In the genomic region with DNA sequence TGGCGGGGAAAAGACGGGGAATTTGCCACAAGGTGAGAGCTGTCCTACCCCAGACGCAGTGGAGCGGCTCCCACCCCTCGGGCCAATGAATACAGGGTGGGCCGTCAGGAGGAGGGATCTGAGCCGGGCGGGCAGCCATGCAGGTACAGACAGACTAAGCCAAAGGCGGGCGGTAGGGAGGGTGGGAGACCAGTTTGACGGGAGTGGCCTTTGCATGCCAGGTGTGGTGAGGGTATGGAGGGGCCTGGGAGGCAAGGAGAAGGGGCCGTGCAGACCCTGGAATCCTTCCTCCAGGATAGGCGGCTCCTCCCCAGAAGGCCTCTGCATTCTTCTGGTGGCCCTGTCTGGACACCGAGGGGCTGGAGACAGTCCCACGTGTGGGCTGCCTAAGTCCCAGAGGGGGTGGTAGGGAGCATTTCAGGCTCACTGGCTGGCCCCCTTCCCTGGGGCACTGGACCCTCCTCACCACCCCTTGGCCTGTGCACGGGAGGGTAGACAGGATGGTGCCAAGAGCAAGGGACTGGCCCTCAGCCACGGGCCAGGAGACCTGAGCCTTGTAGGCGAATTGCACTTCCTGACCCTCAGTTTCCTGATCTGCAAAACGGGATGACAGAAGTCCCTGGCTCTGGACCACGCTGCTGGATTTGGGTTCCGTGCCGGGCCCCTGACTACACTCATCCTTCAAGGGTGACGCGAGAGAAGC, we compare ENCODE assay signal across 12 cellular contexts. TPM values are rescaled to one million over a fixed set of nuclear protein-coding genes. Genes with fewer than 3 reads are reported as not detected.
DNase-seq lines count a peak whose midpoint lies in the region; ATAC-seq, FAIRE-seq and TF ChIP-seq lines count a peak whose summit lies in the region.
"Had no signal": no experiment of that assay in that cellular context is flagged by ENCODE, and none has a peak within 500 bp of the region (broad histone marks: within the 10 kb centered on the region; RNA-seq: fewer than 3 reads in every experiment).

No MANE protein-coding gene starts in this region.

- no peak overlapping the region for H3K4me3 Mint-ChIP-seq in WTC11

- no peaks in the 10 kb centered on the region for H3K36me3 Mint-ChIP-seq in WTC11

- CTCF ChIA-PET in WTC11 (lab: Charles Lee), result no interaction called here

- DNase-seq in WTC11 (ENCODE audit: low spot score) (peak; percentile 12), cardiac septum (ENCODE audit: low spot score) (peak; percentile 75), pancreas (peak in 5 of 6 donors; percentile 27 to 81 (median 51)), NCI-H524 (lab: John Stamatoyannopoulos, UW) (no peak), GM19238 (ENCODE audit: insufficient read length, low spot score) (no peak), urothelium cell line (ENCODE audit: low spot score) (no peak)
- DNase-seq: KBM-7, NCI-H2171 treated with DMSO at 0.1 percent for 48 hours had no signal

- H3K36me3 ChIP-seq in BLaER1 (no peaks in the 10 kb centered on the region), pancreas (no peaks in the 10 kb centered on the region)

- H3K27me3 ChIP-seq in BLaER1, result 0 out of 2 replicates have a peak, but pooled peaks cover 4% of the 10 kb centered on the region
- H3K27me3 ChIP-seq in pancreas, result no peaks in the 10 kb centered on the region

- TF ChIP-seq CTCF in WTC11 (IDR thresholded peaks at IDR 0.05) (no peak), pancreas (IDR thresholded peaks at IDR 0.05) (no peak)

- H3K4me1 ChIP-seq in BLaER1 (peaks cover 98% of the 10 kb centered on the region), pancreas (peaks cover 29 to 77% (median 43%) of the 10 kb centered on the region in 3 donors)

- H3K4me3 ChIP-seq in BLaER1 (no peak overlapping the region), pancreas (peak overlapping the region in 1 of 4 donors; percentile 80)

- POLR2A ChIA-PET in WTC11 (lab: Charles Lee), result no interaction called here

- H4K20me1 ChIP-seq in BLaER1, result peaks cover 25% of the 10 kb centered on the region

- H3K27ac Mint-ChIP-seq in WTC11, result no peak overlapping the region

- 74 to 86% methylated on average over 24 of the region's 24 CpGs for WGBS in pancreas, 2 donors

- ATAC-seq in WTC11 (no peak), pancreas (no peak), HG02763 (IDR thresholded peaks at IDR 0.05; ENCODE audit: unreplicated experiment) (no peak)

- H3K9me3 ChIP-seq in BLaER1 (no peaks in the 10 kb centered on the region), pancreas (no peaks in the 10 kb centered on the region)

- no peak for FAIRE-seq in pancreas (lab: Jason Lieb, UNC)
- no peak for FAIRE-seq in urothelium cell line (lab: Jason Lieb, UNC)
- FAIRE-seq: colon, GM12892 had no signal

- intact Hi-C loops in cardiac septum (cut with DNase I), result no loop called here
- intact Hi-C loops in pancreas (cut with DNase I), result no loop called here

- peaks cover 21% of the 10 kb centered on the region for H3K27me3 Mint-ChIP-seq in WTC11 (ENCODE audit: low read depth)

- no peak overlapping the region for H3K9ac ChIP-seq in BLaER1

- peak overlapping the region; percentile 100 for H3K4me2 ChIP-seq in BLaER1

- peaks cover 21% of the 10 kb centered on the region for H3K4me1 Mint-ChIP-seq in WTC11

- H3K9me3 Mint-ChIP-seq in WTC11, result no peaks in the 10 kb centered on the region

- no peak overlapping the region for H3K27ac ChIP-seq in BLaER1
- peak overlapping the region; percentile 29 to 85 (median 61) for H3K27ac ChIP-seq in pancreas

TF ChIP-seq in WTC11, 78 proteins besides CTCF, POLR2A, EP300 and RAD21 (continues in another document):
- TF ChIP-seq FOXK1 (CRISPR knock-in tag; IDR thresholded peaks at IDR 0.05) (no peak), NR2C2 (CRISPR knock-in tag; IDR thresholded peaks at IDR 0.05) (no peak), MXD4 (CRISPR knock-in tag; IDR thresholded peaks at IDR 0.05; ENCODE audit: borderline replicate concordance) (no peak), ZNF416 (CRISPR knock-in tag; IDR thresholded peaks at IDR 0.05) (no peak), TCF7 (CRISPR knock-in tag; IDR thresholded peaks at IDR 0.05; ENCODE audit: low read depth) (no peak), RELA (CRISPR knock-in tag; IDR thresholded peaks at IDR 0.05; ENCODE audit: borderline replicate concordance) (no peak), MYBL2 (CRISPR knock-in tag; IDR thresholded peaks at IDR 0.05) (no peak), KAT7 (CRISPR knock-in tag; IDR thresholded peaks at IDR 0.05; ENCODE audit: borderline replicate concordance) (no peak), CREM (CRISPR knock-in tag; IDR thresholded peaks at IDR 0.05) (no peak), SMAD4 (CRISPR knock-in tag; IDR thresholded peaks at IDR 0.05) (no peak)
- TF ChIP-seq, protein P1, sequence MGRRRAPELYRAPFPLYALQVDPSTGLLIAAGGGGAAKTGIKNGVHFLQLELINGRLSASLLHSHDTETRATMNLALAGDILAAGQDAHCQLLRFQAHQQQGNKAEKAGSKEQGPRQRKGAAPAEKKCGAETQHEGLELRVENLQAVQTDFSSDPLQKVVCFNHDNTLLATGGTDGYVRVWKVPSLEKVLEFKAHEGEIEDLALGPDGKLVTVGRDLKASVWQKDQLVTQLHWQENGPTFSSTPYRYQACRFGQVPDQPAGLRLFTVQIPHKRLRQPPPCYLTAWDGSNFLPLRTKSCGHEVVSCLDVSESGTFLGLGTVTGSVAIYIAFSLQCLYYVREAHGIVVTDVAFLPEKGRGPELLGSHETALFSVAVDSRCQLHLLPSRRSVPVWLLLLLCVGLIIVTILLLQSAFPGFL (CRISPR knock-in tag; IDR thresholded peaks at IDR 0.05; ENCODE audit: borderline replicate concordance), result no peak
- TF ChIP-seq, protein P2, sequence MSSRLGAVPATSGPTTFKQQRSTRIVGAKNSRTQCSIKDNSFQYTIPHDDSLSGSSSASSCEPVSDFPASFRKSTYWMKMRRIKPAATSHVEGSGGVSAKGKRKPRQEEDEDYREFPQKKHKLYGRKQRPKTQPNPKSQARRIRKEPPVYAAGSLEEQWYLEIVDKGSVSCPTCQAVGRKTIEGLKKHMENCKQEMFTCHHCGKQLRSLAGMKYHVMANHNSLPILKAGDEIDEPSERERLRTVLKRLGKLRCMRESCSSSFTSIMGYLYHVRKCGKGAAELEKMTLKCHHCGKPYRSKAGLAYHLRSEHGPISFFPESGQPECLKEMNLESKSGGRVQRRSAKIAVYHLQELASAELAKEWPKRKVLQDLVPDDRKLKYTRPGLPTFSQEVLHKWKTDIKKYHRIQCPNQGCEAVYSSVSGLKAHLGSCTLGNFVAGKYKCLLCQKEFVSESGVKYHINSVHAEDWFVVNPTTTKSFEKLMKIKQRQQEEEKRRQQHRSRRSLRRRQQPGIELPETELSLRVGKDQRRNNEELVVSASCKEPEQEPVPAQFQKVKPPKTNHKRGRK (CRISPR knock-in tag; IDR thresholded peaks at IDR 0.05; ENCODE audit: borderline replicate concordance), result no peak
- TF ChIP-seq, protein P3, sequence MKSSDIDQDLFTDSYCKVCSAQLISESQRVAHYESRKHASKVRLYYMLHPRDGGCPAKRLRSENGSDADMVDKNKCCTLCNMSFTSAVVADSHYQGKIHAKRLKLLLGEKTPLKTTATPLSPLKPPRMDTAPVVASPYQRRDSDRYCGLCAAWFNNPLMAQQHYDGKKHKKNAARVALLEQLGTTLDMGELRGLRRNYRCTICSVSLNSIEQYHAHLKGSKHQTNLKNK (CRISPR knock-in tag; IDR thresholded peaks at IDR 0.05), result no peak
- TF ChIP-seq, protein P4, sequence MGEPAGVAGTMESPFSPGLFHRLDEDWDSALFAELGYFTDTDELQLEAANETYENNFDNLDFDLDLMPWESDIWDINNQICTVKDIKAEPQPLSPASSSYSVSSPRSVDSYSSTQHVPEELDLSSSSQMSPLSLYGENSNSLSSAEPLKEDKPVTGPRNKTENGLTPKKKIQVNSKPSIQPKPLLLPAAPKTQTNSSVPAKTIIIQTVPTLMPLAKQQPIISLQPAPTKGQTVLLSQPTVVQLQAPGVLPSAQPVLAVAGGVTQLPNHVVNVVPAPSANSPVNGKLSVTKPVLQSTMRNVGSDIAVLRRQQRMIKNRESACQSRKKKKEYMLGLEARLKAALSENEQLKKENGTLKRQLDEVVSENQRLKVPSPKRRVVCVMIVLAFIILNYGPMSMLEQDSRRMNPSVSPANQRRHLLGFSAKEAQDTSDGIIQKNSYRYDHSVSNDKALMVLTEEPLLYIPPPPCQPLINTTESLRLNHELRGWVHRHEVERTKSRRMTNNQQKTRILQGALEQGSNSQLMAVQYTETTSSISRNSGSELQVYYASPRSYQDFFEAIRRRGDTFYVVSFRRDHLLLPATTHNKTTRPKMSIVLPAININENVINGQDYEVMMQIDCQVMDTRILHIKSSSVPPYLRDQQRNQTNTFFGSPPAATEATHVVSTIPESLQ (CRISPR knock-in tag; IDR thresholded peaks at IDR 0.05), result no peak
- TF ChIP-seq, protein P5, sequence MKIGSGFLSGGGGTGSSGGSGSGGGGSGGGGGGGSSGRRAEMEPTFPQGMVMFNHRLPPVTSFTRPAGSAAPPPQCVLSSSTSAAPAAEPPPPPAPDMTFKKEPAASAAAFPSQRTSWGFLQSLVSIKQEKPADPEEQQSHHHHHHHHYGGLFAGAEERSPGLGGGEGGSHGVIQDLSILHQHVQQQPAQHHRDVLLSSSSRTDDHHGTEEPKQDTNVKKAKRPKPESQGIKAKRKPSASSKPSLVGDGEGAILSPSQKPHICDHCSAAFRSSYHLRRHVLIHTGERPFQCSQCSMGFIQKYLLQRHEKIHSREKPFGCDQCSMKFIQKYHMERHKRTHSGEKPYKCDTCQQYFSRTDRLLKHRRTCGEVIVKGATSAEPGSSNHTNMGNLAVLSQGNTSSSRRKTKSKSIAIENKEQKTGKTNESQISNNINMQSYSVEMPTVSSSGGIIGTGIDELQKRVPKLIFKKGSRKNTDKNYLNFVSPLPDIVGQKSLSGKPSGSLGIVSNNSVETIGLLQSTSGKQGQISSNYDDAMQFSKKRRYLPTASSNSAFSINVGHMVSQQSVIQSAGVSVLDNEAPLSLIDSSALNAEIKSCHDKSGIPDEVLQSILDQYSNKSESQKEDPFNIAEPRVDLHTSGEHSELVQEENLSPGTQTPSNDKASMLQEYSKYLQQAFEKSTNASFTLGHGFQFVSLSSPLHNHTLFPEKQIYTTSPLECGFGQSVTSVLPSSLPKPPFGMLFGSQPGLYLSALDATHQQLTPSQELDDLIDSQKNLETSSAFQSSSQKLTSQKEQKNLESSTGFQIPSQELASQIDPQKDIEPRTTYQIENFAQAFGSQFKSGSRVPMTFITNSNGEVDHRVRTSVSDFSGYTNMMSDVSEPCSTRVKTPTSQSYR (CRISPR knock-in tag; IDR thresholded peaks at IDR 0.05), result no peak

RNA-seq across cellular contexts. Expression of a gene that starts 2.8 kb away (rescaled TPM):
- 43.2 to 49.1 TPM (median 44.5 TPM) in 3 replicates for total RNA-seq in WTC11 (2021)
- total RNA-seq in cardiac septum, result 19.1 TPM
- 10 to 100 TPM; 12.3 to 54.6 (median 27.0) TPM for total RNA-seq in pancreas
- polyA plus RNA-seq in pancreas, result 10 to 100 TPM; 16.2 to 56.5 TPM

RNA-seq across cellular contexts. Expression of a gene that starts 39.6 kb away (rescaled TPM):
- 39.3 to 44.4 TPM (median 41.5 TPM) in 3 replicates for total RNA-seq in WTC11 (2021)
- 22.6 TPM for total RNA-seq in cardiac septum
- 10 to 100 TPM; 11.4 to 23.1 (median 15.2) TPM for total RNA-seq in pancreas
- 10 to 100 TPM; 22.6 to 25.4 TPM for polyA plus RNA-seq in pancreas

RNA-seq across cellular contexts. Expression of a gene that starts 47.9 kb away (rescaled TPM):
- total RNA-seq in WTC11 (2021) (164 to 178 TPM (median 167 TPM) in 3 replicates), cardiac septum (213 TPM), pancreas (100 to 1,000 TPM in 1 of 6 donors, 10 to 100 TPM in 5; 70.9 to 160 (median 86.2) TPM)
- 100 to 1,000 TPM; 158 to 160 TPM for polyA plus RNA-seq in pancreas

Comparison
In these comparisons a context has a peak if more than half of its experiments do, and no peak if none do; other contexts are left out.
1. DNase-seq: peak in WTC11 (single experiment), cardiac septum (single experiment) and pancreas (5 of 6); none in NCI-H524 (0 of 2), GM19238 (single experiment) and urothelium cell line (single experiment).